Comparison of ENCODE assay signal across 8 cellular contexts in genomic region chr10:45983538-45984186, GRCh38. TPM values are rescaled to one million over a fixed set of nuclear protein-coding genes. Genes with fewer than 3 reads are reported as not detected.
DNase-seq lines count a peak whose midpoint lies in the region; ATAC-seq and TF ChIP-seq lines count a peak whose summit lies in the region.
"Not testable (repeated sequence)": the region's sequence is repeated elsewhere in the genome, so short reads cannot be mapped to it uniquely, and the experiment has no call there.

No MANE protein-coding gene starts in this region.

- ATAC-seq in GM18868 (IDR thresholded peaks at IDR 0.05; ENCODE audit: unreplicated experiment) (peak; percentile 63), gastrocnemius medialis (peak in 1 of 2 donors; percentile 54)

- DNase-seq in AG09319 (ENCODE audit: extremely low read depth, low read depth) (peak; percentile 19), Kasumi-1 (lab: John Stamatoyannopoulos, UW) (peak; percentile 81 to 87), SJCRH30 (peak; percentile 5 to 12), endodermal cell (peak; percentile 52), kidney tubule cell (ENCODE audit: low spot score) (peak; percentile 64)
- peak; percentile 31 for DNase-seq in activated T-cell treated with anti-CD3 and anti-CD28 coated beads, Interleukin-2, amount 50 U/mL, for 1 hour
- not testable (repeated sequence) for DNase-seq in gastrocnemius medialis

- H3K4me1 ChIP-seq in SJCRH30; endodermal cell (ENCODE audit: control insufficient read depth, insufficient read depth, low read length): not testable (repeated sequence)
- peaks cover 8 to 14% of the 10 kb centered on the region in 2 donors for H3K4me1 ChIP-seq in gastrocnemius medialis

- intact Hi-C loops in gastrocnemius medialis (cut with DNase I; ENCODE audit: low total_unique reads) = loop anchor here (5.0 kb wide), 1 partner anchor 39 kb away; no protein-coding TSS in a partner anchor

- not testable (repeated sequence) for H3K4me3 Mint-ChIP-seq in endodermal cell

- H3K36me3 ChIP-seq in SJCRH30 = not testable (repeated sequence)
- H3K36me3 ChIP-seq in endodermal cell (ENCODE audit: control insufficient read depth, insufficient read depth, low read length) (peaks cover 27% of the 10 kb centered on the region), gastrocnemius medialis (peaks cover 0 to 11% of the 10 kb centered on the region in 2 donors)

- not testable (repeated sequence) for H3K27ac Mint-ChIP-seq in endodermal cell

- H3K9me3 Mint-ChIP-seq in endodermal cell = not testable (repeated sequence)

- not testable (repeated sequence) for H3K4me1 Mint-ChIP-seq in endodermal cell

- H3K9me3 ChIP-seq in SJCRH30 (replicated peaks); endodermal cell (ENCODE audit: control insufficient read depth, low read length); gastrocnemius medialis: not testable (repeated sequence)

- H3K9ac ChIP-seq in endodermal cell (ENCODE audit: extremely low read depth, low read length, poor library complexity, severe bottlenecking) = not testable (repeated sequence)

- H3K27me3 ChIP-seq in SJCRH30; endodermal cell (ENCODE audit: control insufficient read depth, insufficient read depth, low read length, poor library complexity, severe bottlenecking); gastrocnemius medialis: not testable (repeated sequence)

- not testable (repeated sequence) for TF ChIP-seq POLR2A in gastrocnemius medialis (IDR thresholded peaks at IDR 0.05)

- peaks cover 26% of the 10 kb centered on the region for H3K36me3 Mint-ChIP-seq in endodermal cell (ENCODE audit: low read depth)

- WGBS in endodermal cell (ENCODE audit: insufficient coverage in 1 of 2, insufficient read length in 1 of 2), 2 experiments = 71% methylated on average over 3 of the region's 6 CpGs; no CpG with 5 or more reads in 1 of the 2 experiments

- H3K4me3 ChIP-seq in SJCRH30; endodermal cell (ENCODE audit: low read length); gastrocnemius medialis: not testable (repeated sequence)

- TF ChIP-seq CTCF in AG09319 (IDR thresholded peaks at IDR 0.05; ENCODE audit: low read depth, low read length) (peak; percentile 28), endodermal cell (conservative IDR thresholded peaks at IDR 0.05) (peak; percentile 64), gastrocnemius medialis (IDR thresholded peaks at IDR 0.05 in 4 of 5, conservative IDR thresholded peaks at IDR 0.05 in 1 of 5) (peak in 3 of 5 experiments; percentile 20 to 37 (median 28))

- in situ Hi-C loops in gastrocnemius medialis (cut with MboI; ENCODE audit: low sequenced_read_pairs in 4 of 4) = not testable (repeated sequence)

- H3K27ac ChIP-seq in SJCRH30; endodermal cell (ENCODE audit: low read depth, low read length): not testable (repeated sequence)
- peak overlapping the region in 1 of 4 donors; percentile 31 for H3K27ac ChIP-seq in gastrocnemius medialis

- not testable (repeated sequence) for H3K27me3 Mint-ChIP-seq in endodermal cell (ENCODE audit: insufficient read depth)

RNA-seq across cellular contexts. Expression of gene TIMM23, which starts 11.4 kb away (rescaled TPM):
- total RNA-seq in SJCRH30 (2014; rRNA removed; shearing (Covaris generic)) = 67.0 and 75.1 TPM in 2 replicates
- total RNA-seq in endodermal cell = 10 to 100 TPM; 86.3 to 88.5 TPM
- polyA plus RNA-seq in endodermal cell (2013, experiment 1 of 2) = 77.8 TPM
- polyA plus RNA-seq in endodermal cell (2013, experiment 2 of 2) = 68.3 TPM
- total RNA-seq in gastrocnemius medialis = 100 to 1,000 TPM; 105 to 134 (median 126) TPM

RNA-seq across cellular contexts. Expression of gene NCOA4, which starts 46.8 kb away (rescaled TPM):
- total RNA-seq in SJCRH30 (2014; rRNA removed; shearing (Covaris generic)) = 46.8 and 47.5 TPM in 2 replicates
- total RNA-seq in endodermal cell (100 to 1,000 TPM; 157 to 200 TPM), gastrocnemius medialis (100 to 1,000 TPM; 139 to 173 (median 157) TPM)
- polyA plus RNA-seq in endodermal cell (2013, experiment 1 of 2) = 83.1 TPM
- polyA plus RNA-seq in endodermal cell (2013, experiment 2 of 2) = 79.4 TPM
